Comparison of ENCODE assay signal across 10 cellular contexts in the genomic region with DNA sequence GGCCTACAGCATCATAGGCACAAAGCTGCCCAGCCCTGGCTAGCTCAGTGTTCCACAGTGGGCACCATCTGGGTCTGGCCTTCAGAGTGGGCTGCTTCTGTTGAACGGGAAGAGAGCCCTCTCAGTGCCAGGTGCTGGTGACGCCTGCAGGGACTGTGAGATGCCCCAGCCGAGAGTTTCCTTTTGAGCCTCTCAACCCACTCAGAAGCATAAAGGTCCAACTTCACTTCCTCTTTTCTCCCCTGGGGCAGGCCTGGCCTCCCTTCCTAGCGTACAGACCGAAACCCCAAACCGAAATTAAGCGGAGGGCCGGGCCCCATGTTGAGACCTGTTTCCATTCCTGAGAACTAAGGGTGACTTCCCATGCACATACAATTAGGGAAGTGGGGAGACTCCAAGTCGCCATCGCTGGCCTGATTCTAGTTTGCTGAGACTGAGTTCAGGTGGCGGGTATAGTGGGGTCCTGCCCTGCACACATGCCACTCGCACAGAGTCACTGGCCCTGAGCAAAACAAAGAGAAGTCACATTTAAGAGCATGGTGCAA. TPM values are rescaled to one million over a fixed set of nuclear protein-coding genes. Genes with fewer than 3 reads are reported as not detected.
DNase-seq lines count a peak whose midpoint lies in the region; ATAC-seq and TF ChIP-seq lines count a peak whose summit lies in the region.
"Had no signal": no experiment of that assay in that cellular context is flagged by ENCODE, and none has a peak within 500 bp of the region (broad histone marks: within the 10 kb centered on the region; RNA-seq: fewer than 3 reads in every experiment).

No MANE protein-coding gene starts in this region.

- H3K27ac ChIP-seq in upper lobe of left lung = peak overlapping the region; percentile 46 to 70 (median 67)
- H3K27ac ChIP-seq: epithelial cell of prostate had no signal

- H3K4me3 ChIP-seq in upper lobe of left lung = no peak overlapping the region

- H3K27me3 ChIP-seq in upper lobe of left lung = no peaks in the 10 kb centered on the region

- DNase-seq in NOMO-1 (lab: John Stamatoyannopoulos, UW; ENCODE audit: unreplicated experiment in 2 of 2) = peak; percentile 95 to 96
- DNase-seq in cardiac septum (ENCODE audit: low spot score) = peak; percentile 78
- DNase-seq in upper lobe of left lung = peak in 1 of 2 donors; percentile 58
- DNase-seq in ureter (ENCODE audit: low spot score) = no peak
- DNase-seq in amniotic stem cell (lab: John Stamatoyannopoulos, UW) = no peak
- no peak for DNase-seq in OCI-M1 (lab: John Stamatoyannopoulos, UW)

- no peak for TF ChIP-seq POLR2A in upper lobe of left lung (IDR thresholded peaks at IDR 0.05)

- ATAC-seq in GM18858 (IDR thresholded peaks at IDR 0.05; ENCODE audit: unreplicated experiment) = peak; percentile 69
- ATAC-seq in HG02610 (IDR thresholded peaks at IDR 0.05; ENCODE audit: unreplicated experiment) = peak; percentile 81
- ATAC-seq in upper lobe of left lung (ENCODE audit: low FRiP score in 2 of 2) = peak; percentile 64 to 79

- intact Hi-C loops in cardiac septum (cut with DNase I) = no loop called here

- H3K36me3 ChIP-seq in upper lobe of left lung = peaks cover 20 to 65% (median 57%) of the 10 kb centered on the region in 4 donors

- 55 to 62% methylated on average over 11 to 12 of the region's 12 CpGs for WGBS in upper lobe of left lung, 2 donors

- TF ChIP-seq EP300 in upper lobe of left lung (IDR thresholded peaks at IDR 0.05) = no peak

- TF ChIP-seq CTCF in upper lobe of left lung (IDR thresholded peaks at IDR 0.05) = no peak

- no peaks in the 10 kb centered on the region for H3K9me3 ChIP-seq in upper lobe of left lung

- H3K4me1 ChIP-seq in upper lobe of left lung = peaks cover 28 to 54% (median 38%) of the 10 kb centered on the region in 4 donors

RNA-seq across cellular contexts. Expression of a gene that starts 6.9 kb away (rescaled TPM):
- total RNA-seq in cardiac septum = 17.8 TPM
- total RNA-seq in upper lobe of left lung = 100 to 1,000 TPM in 1 of 6 donors, 10 to 100 TPM in 5; 29.3 to 117 (median 60.6) TPM
- 70.8 TPM for total RNA-seq in ureter

RNA-seq across cellular contexts. Expression of a gene that starts 24.9 kb away (rescaled TPM):
- total RNA-seq in cardiac septum (0.32 TPM), upper lobe of left lung (10 to 100 TPM in 2 of 6 donors, 1 to 10 TPM in 4; 5.9 to 12.6 (median 8.2) TPM), ureter (10.6 TPM)
- total RNA-seq: NCI-H460 had no signal

RNA-seq across cellular contexts. Expression of a gene that starts 42.3 kb away (rescaled TPM):
- 95.4 TPM for total RNA-seq in cardiac septum
- total RNA-seq in upper lobe of left lung = 100 to 1,000 TPM; 258 to 569 (median 392) TPM
- 422 TPM for total RNA-seq in ureter

RNA-seq across cellular contexts. Expression of a gene that starts 54.8 kb away (rescaled TPM):
- not detected for total RNA-seq in cardiac septum
- not detected for total RNA-seq in upper lobe of left lung
- total RNA-seq in ureter = not detected
- total RNA-seq: NCI-H460 had no signal

Comparison
In these comparisons a context has a peak if more than half of its experiments do, and no peak if none do; other contexts are left out.
1. DNase-seq: peak in NOMO-1 (2 of 2) and cardiac septum (single experiment); none in ureter (single experiment), amniotic stem cell (single experiment) and OCI-M1 (single experiment).
2. Peak in every context shown above with its lines, with median percentiles within 50 percentile points of each other: ATAC-seq.